ENCODE assay signal across 1 cellular context in genomic region chr20:31849306-31849930, GRCh38.
TF ChIP-seq lines count a peak whose summit lies in the region.

No MANE protein-coding gene starts in this region.

TF ChIP-seq in H1, 55 proteins besides CTCF, POLR2A, EP300 and RAD21:
- TF ChIP-seq EZH2 (IDR thresholded peaks at IDR 0.05; ENCODE audit: low read depth, low read length, severe bottlenecking) (peak; percentile 57), BRCA1 (IDR thresholded peaks at IDR 0.05; ENCODE audit: low read depth, low read length) (no peak), RBBP5 (IDR thresholded peaks at IDR 0.05; ENCODE audit: borderline replicate concordance, low read depth, low read length) (no peak), SUZ12 (IDR thresholded peaks at IDR 0.05; ENCODE audit: low read length) (peak; percentile 40; the same call in 1 of the 2 replicates), PHF8 (conservative IDR thresholded peaks at IDR 0.05; ENCODE audit: low read depth, low read length) (no peak), KDM4A (IDR thresholded peaks at IDR 0.05; ENCODE audit: low read depth, low read length, severe bottlenecking) (no peak), NANOG (IDR thresholded peaks at IDR 0.05; ENCODE audit: insufficient read depth, low read depth, low read length, poor library complexity, severe bottlenecking) (no peak), SP2 (IDR thresholded peaks at IDR 0.05; ENCODE audit: low read length) (no peak), CTBP2 (IDR thresholded peaks at IDR 0.05; ENCODE audit: borderline replicate concordance, insufficient read depth, insufficient read length, low read length) (no peak), POU5F1 (IDR thresholded peaks at IDR 0.05; ENCODE audit: low read depth, low read length) (no peak), HDAC6 (IDR thresholded peaks at IDR 0.05; ENCODE audit: low read depth, low read length) (no peak), E2F6 (IDR thresholded peaks at IDR 0.05) (peak; percentile 85), MAX (IDR thresholded peaks at IDR 0.05) (peak; percentile 88), JUND (IDR thresholded peaks at IDR 0.05; ENCODE audit: low read length) (no peak), NRF1 (IDR thresholded peaks at IDR 0.05; ENCODE audit: low read depth, low read length) (no peak), TBP (IDR thresholded peaks at IDR 0.05; ENCODE audit: low read depth, low read length) (no peak), SP4 (IDR thresholded peaks at IDR 0.05; ENCODE audit: low read length) (no peak), HDAC2 (IDR thresholded peaks at IDR 0.05; ENCODE audit: borderline replicate concordance in 1 of 2, low read depth in 2 of 2, low read length in 2 of 2) (0 out of 4 replicates have a peak, but pooled peaks of 1 of the 2 experiments have one; percentile 28), ASH2L (IDR thresholded peaks at IDR 0.05; ENCODE audit: low read length) (no peak), KDM1A (IDR thresholded peaks at IDR 0.05; ENCODE audit: borderline replicate concordance, low read length) (no peak), ATF2 (IDR thresholded peaks at IDR 0.05; ENCODE audit: low read length) (no peak), BACH1 (IDR thresholded peaks at IDR 0.05; ENCODE audit: low read length) (no peak), RNF2 (IDR thresholded peaks at IDR 0.05; ENCODE audit: borderline replicate concordance, low read depth, low read length, missing control alignments, poor library complexity, severe bottlenecking) (peak; percentile 39), SIRT6 (IDR thresholded peaks at IDR 0.05; ENCODE audit: low read length) (no peak), TAF7 (optimal IDR thresholded peaks at IDR 0.05; ENCODE audit: borderline replicate concordance, low read depth, low read length) (no peak)
